1 cellular context compared by ENCODE assay signal in the genomic region with DNA sequence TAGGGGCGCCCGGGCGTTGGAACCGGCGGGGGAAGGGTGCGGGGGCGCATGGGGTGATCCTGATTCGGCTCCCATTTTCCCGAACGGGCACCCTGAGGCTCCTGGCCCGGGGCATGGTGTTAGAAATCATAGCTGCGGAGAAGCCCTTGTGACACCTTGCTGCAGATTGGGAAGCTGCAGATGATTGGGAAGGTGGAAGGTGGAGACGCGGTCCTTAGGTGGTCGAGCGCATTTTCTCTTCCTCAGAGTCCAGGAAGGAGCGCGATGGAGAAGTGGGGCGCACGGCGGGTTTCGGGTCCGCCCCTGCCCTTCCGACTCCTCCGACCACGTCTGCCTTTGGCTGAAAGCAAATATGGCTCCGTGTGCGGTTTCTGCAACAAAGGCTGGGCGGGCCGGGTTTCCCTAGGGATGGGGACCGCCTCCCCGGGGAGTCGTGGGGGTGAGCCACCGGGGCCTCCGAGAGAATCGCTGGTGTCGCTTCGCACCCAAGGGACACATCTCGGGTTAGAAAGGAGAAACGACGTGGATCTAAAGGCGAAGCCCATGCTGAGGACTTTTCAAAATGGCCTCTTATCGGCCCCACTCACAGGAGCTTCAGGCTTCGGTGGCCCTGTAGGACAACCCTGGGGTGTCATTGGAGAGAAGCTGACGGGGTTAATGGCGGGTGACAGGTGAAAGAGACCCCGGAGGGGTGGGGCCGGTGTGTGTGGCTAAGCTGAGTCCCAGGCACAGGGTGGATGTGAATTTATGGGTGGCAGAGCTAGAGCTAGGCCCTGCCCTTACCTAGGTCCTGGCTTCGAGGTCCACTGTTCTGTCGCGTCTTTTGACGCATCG.
TF ChIP-seq lines count a peak whose summit lies in the region.

No MANE protein-coding gene starts in this region.

TF ChIP-seq in K562, 482 proteins besides CTCF, POLR2A, EP300 and RAD21 (continued from another document and continues in another):
- TF ChIP-seq GTF3C2 (IDR thresholded peaks at IDR 0.05; ENCODE audit: borderline replicate concordance, extremely low read depth, insufficient read length) (no peak), HNRNPLL (IDR thresholded peaks at IDR 0.05; ENCODE audit: low read depth, low read length, poor library complexity, severe bottlenecking) (no peak), RNF2 (IDR thresholded peaks at IDR 0.05) (no peak), BRF1 (IDR thresholded peaks at IDR 0.05; ENCODE audit: borderline replicate concordance, extremely low read depth, insufficient read length) (no peak), SAP30 (IDR thresholded peaks at IDR 0.05; ENCODE audit: borderline replicate concordance, insufficient read depth, low read depth, low read length, poor library complexity, severe bottlenecking) (peak; percentile 31), ADNP (tag; IDR thresholded peaks at IDR 0.05) (no peak), TCF7 (IDR thresholded peaks at IDR 0.05; ENCODE audit: borderline replicate concordance) (no peak), CREBBP (IDR thresholded peaks at IDR 0.05; ENCODE audit: low read depth, low read length) (no peak), KDM1A (IDR thresholded peaks at IDR 0.05) (no peak), E2F3 (CRISPR knock-in tag; IDR thresholded peaks at IDR 0.05) (no peak), MXI1 (IDR thresholded peaks at IDR 0.05; ENCODE audit: low read depth, low read length) (no peak), ZNF239 (CRISPR knock-in tag; IDR thresholded peaks at IDR 0.05) (no peak), ID3 (CRISPR knock-in tag; IDR thresholded peaks at IDR 0.05) (no peak), ID3 (tag; IDR thresholded peaks at IDR 0.05) (no peak; the same call in 1 of the 2 replicates), FOXA3 (CRISPR knock-in tag; conservative IDR thresholded peaks at IDR 0.05 in 1 of 2, IDR thresholded peaks at IDR 0.05 in 1 of 2) (no peak), PBX2 (CRISPR knock-in tag; IDR thresholded peaks at IDR 0.05; ENCODE audit: low read depth) (no peak), PBX2 (tag; conservative IDR thresholded peaks at IDR 0.05; ENCODE audit: low read depth) (no peak; the same call in 1 of the 2 replicates), NCOR1 (IDR thresholded peaks at IDR 0.05) (no peak), BRD9 (IDR thresholded peaks at IDR 0.05; ENCODE audit: low read depth, partially characterized antibody) (peak; percentile 15), PREB (CRISPR knock-in tag; IDR thresholded peaks at IDR 0.05) (no peak), ZFPM2 (CRISPR knock-in tag; IDR thresholded peaks at IDR 0.05) (no peak), ERF (CRISPR knock-in tag; IDR thresholded peaks at IDR 0.05) (no peak), ETS2 (tag; IDR thresholded peaks at IDR 0.05; ENCODE audit: borderline replicate concordance, poor library complexity, severe bottlenecking) (no peak), HLTF (IDR thresholded peaks at IDR 0.05) (no peak), MTF1 (CRISPR knock-in tag; IDR thresholded peaks at IDR 0.05; ENCODE audit: borderline replicate concordance) (no peak), ZNF395 (CRISPR knock-in tag; IDR thresholded peaks at IDR 0.05) (no peak; the same call in 1 of the 2 replicates), UBTF (IDR thresholded peaks at IDR 0.05; ENCODE audit: borderline replicate concordance in 1 of 2, low read depth in 2 of 2, low read length in 2 of 2) (no peak), ZNF282 (CRISPR knock-in tag; IDR thresholded peaks at IDR 0.05) (no peak), HNRNPL (IDR thresholded peaks at IDR 0.05; ENCODE audit: low read depth, low read length) (no peak), KDM2B (CRISPR knock-in tag; IDR thresholded peaks at IDR 0.05) (no peak), ZNF23 (CRISPR knock-in tag; IDR thresholded peaks at IDR 0.05) (no peak), ZNF324 (CRISPR knock-in tag; IDR thresholded peaks at IDR 0.05) (no peak)
- TF ChIP-seq, protein P1, sequence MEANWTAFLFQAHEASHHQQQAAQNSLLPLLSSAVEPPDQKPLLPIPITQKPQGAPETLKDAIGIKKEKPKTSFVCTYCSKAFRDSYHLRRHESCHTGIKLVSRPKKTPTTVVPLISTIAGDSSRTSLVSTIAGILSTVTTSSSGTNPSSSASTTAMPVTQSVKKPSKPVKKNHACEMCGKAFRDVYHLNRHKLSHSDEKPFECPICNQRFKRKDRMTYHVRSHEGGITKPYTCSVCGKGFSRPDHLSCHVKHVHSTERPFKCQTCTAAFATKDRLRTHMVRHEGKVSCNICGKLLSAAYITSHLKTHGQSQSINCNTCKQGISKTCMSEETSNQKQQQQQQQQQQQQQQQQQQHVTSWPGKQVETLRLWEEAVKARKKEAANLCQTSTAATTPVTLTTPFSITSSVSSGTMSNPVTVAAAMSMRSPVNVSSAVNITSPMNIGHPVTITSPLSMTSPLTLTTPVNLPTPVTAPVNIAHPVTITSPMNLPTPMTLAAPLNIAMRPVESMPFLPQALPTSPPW (CRISPR knock-in tag; IDR thresholded peaks at IDR 0.05) = no peak; the same call in 1 of the 2 replicates
- TF ChIP-seq, protein P2, sequence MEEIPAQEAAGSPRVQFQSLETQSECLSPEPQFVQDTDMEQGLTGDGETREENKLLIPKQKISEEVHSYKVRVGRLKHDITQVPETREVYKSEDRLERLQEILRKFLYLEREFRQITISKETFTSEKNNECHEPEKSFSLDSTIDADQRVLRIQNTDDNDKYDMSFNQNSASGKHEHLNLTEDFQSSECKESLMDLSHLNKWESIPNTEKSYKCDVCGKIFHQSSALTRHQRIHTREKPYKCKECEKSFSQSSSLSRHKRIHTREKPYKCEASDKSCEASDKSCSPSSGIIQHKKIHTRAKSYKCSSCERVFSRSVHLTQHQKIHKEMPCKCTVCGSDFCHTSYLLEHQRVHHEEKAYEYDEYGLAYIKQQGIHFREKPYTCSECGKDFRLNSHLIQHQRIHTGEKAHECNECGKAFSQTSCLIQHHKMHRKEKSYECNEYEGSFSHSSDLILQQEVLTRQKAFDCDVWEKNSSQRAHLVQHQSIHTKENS (CRISPR knock-in tag; IDR thresholded peaks at IDR 0.05) = no peak
- TF ChIP-seq, protein P3, sequence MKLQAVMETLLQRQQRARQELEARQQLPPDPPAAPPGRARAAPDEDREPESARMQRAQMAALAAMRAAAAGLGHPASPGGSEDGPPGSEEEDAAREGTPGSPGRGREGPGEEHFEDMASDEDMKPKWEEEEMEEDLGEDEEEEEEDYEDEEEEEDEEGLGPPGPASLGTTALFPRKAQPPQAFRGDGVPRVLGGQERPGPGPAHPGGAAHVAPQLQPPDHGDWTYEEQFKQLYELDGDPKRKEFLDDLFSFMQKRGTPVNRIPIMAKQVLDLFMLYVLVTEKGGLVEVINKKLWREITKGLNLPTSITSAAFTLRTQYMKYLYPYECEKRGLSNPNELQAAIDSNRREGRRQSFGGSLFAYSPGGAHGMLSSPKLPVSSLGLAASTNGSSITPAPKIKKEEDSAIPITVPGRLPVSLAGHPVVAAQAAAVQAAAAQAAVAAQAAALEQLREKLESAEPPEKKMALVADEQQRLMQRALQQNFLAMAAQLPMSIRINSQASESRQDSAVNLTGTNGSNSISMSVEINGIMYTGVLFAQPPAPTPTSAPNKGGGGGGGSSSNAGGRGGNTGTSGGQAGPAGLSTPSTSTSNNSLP (IDR thresholded peaks at IDR 0.05; ENCODE audit: borderline replicate concordance, low read depth, low read length) = no peak
- TF ChIP-seq, protein P4, sequence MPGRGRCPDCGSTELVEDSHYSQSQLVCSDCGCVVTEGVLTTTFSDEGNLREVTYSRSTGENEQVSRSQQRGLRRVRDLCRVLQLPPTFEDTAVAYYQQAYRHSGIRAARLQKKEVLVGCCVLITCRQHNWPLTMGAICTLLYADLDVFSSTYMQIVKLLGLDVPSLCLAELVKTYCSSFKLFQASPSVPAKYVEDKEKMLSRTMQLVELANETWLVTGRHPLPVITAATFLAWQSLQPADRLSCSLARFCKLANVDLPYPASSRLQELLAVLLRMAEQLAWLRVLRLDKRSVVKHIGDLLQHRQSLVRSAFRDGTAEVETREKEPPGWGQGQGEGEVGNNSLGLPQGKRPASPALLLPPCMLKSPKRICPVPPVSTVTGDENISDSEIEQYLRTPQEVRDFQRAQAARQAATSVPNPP (IDR thresholded peaks at IDR 0.05; ENCODE audit: borderline replicate concordance, insufficient read depth, insufficient read length) = no peak
- TF ChIP-seq, protein P5, sequence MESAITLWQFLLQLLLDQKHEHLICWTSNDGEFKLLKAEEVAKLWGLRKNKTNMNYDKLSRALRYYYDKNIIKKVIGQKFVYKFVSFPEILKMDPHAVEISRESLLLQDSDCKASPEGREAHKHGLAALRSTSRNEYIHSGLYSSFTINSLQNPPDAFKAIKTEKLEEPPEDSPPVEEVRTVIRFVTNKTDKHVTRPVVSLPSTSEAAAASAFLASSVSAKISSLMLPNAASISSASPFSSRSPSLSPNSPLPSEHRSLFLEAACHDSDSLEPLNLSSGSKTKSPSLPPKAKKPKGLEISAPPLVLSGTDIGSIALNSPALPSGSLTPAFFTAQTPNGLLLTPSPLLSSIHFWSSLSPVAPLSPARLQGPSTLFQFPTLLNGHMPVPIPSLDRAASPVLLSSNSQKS (CRISPR knock-in tag; IDR thresholded peaks at IDR 0.05) = no peak
